In the genomic region with DNA sequence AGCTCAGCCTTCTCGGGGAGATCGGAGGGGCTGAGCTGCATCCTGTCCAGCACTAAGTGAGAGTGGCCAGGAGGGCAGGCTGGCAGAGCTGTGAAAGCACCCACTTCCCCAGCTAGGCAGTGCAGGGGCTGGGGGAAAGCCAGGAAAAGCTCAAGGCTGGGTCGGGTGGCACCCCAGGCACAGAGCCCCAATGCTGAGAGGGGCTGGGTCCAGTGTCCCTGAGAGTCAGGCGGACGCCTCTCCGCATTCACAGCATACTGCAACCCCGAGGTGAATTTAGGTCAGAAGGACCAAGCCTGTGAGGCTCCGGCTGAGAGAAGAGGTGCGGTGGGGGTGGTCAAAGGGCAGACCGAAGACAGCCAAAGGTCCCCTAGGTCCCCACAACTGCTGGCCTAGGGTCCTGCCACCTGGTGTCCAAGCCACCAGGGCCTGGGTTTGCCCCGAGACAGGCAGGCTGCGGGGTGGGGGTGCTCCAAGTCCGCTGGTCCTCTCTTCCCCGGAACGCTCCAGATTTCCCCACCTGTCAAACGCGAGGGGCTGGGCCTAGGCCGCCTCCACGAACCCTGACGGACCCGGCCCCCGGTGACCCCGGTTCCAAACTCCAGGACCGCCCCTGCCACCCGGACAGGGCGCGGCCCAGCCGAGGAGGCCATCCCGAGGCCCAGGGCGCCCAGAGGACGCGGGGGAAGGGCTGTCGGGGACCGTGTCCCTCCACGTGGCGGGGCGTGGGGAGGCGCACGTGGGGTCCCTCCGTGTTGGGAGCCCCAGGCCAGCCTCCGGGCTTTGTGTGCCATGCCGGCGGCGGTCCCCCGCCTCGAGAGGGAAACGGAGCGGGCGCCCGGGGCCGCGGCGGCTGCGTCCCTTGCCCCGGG, we compare ENCODE assay signal across 8 cellular contexts. TPM values are rescaled to one million over a fixed set of nuclear protein-coding genes. Genes with fewer than 3 reads are reported as not detected.
A peak's percentile ranks its signal among the peaks of the same experiment; 100 is the strongest.
DNase-seq lines count a peak whose midpoint lies in the region; ATAC-seq and TF ChIP-seq lines count a peak whose summit lies in the region.

No MANE protein-coding gene starts in this region.

- H3K4me3 ChIP-seq in Panc1 (ENCODE audit: low read depth in 2 of 2, low read length in 2 of 2) = peak overlapping the region; percentile 77 to 92
- H3K4me3 ChIP-seq in kidney epithelial cell (ENCODE audit: low read depth, low read length) = peak overlapping the region; percentile 93

- intact Hi-C loops in Panc1 (cut with micrococcal nuclease; ENCODE audit: unreplicated experiment) = no loop called here

- H3K9me3 ChIP-seq in Panc1 (ENCODE audit: control insufficient read depth, insufficient read depth, low read depth, low read length) = no peaks in the 10 kb centered on the region

- H3K36me3 Mint-ChIP-seq in brain = peaks cover 18% of the 10 kb centered on the region

- in situ Hi-C loops in Panc1 (cut with HindIII; ENCODE audit: low pct_unique_long_range_greater_than_20kb, low sequenced_read_pairs) = no loop called here

- DNase-seq in activated naive CD4-positive, alpha-beta T cell (lab: John Stamatoyannopoulos, UW) = peak in 3 of 4 experiments; percentile 19 to 47 (median 43)
- no peak for DNase-seq in activated naive CD4-positive, alpha-beta T cell treated with Interleukin-2 at 50 U/mL for 16 hours
- DNase-seq in Panc1 (ENCODE audit: low read depth, low spot score) (no peak), kidney epithelial cell (ENCODE audit: low read depth) (no peak), SIG-M5 (lab: John Stamatoyannopoulos, UW) (no peak)
- DNase-seq in stimulated activated CD8-positive, alpha-beta memory T cell treated with anti-CD3 and anti-CD28 coated beads, Interleukin-4, amount 100 ng/mL, for 24 hours (ENCODE audit: low read depth) = peak; percentile 30

- peak overlapping the region; percentile 85 for H3K27ac ChIP-seq in Panc1 (ENCODE audit: low read length)

- CTCF ChIA-PET in Panc1 (lab: Charles Lee) = no interaction called here

- peak overlapping the region; percentile 32 to 94 (median 82) for H3K27ac Mint-ChIP-seq in brain

- POLR2A ChIA-PET in Panc1 (lab: Charles Lee) = interaction anchor here (0.6 kb wide), 1 partner anchor 101 kb away, joined by 3 read pairs; no protein-coding TSS in a partner anchor

- peaks cover 3% of the 10 kb centered on the region; the same call in 1 of the 2 replicates for H3K36me3 ChIP-seq in Panc1 (ENCODE audit: control insufficient read depth, insufficient read depth, low read length)
- H3K36me3 ChIP-seq in kidney epithelial cell (ENCODE audit: control insufficient read depth, insufficient read depth, low read length) = no peaks in the 10 kb centered on the region

- H3K9me3 Mint-ChIP-seq in brain = no peaks in the 10 kb centered on the region

- H3K27me3 ChIP-seq in Panc1 (ENCODE audit: control insufficient read depth, insufficient read depth, low read length) = no peaks in the 10 kb centered on the region
- no peaks in the 10 kb centered on the region for H3K27me3 ChIP-seq in kidney epithelial cell (ENCODE audit: control insufficient read depth, insufficient read depth, low read length)

- H3K4me1 ChIP-seq in Panc1 (ENCODE audit: control insufficient read depth, insufficient read depth, low read length) = peaks cover 9% of the 10 kb centered on the region

- ATAC-seq in HG02885 (IDR thresholded peaks at IDR 0.05; ENCODE audit: poor library complexity, unreplicated experiment) (peak; percentile 8), Panc1 (peak; percentile 53)

- peaks cover 20% of the 10 kb centered on the region for H3K4me1 Mint-ChIP-seq in brain

- BruUV-seq in Panc1 (replicated peaks; lab: Mats Ljungman, UMichigan) = no TSS peak

- H3K4me3 Mint-ChIP-seq in brain = peak overlapping the region; percentile 89 to 93 (median 93)

- TF ChIP-seq CTCF in Panc1 (IDR thresholded peaks at IDR 0.05) (no peak), brain (conservative IDR thresholded peaks at IDR 0.05) (no peak), kidney epithelial cell (IDR thresholded peaks at IDR 0.05; ENCODE audit: insufficient read depth, low read length, poor library complexity, severe bottlenecking) (no peak)

- peaks cover 4% of the 10 kb centered on the region for H3K27me3 Mint-ChIP-seq in brain

RNA-seq across cellular contexts. Expression of gene CAMKK2, which starts 0.5 kb away (rescaled TPM):
- total RNA-seq in Panc1 (2021; ENCODE audit: unreplicated experiment) (37.8 TPM), kidney epithelial cell (25.6 and 25.8 TPM in 2 replicates)
- polyA plus RNA-seq in Panc1 (2012; ENCODE audit: insufficient read length) = 54.5 TPM
- 38.1 TPM for polyA plus RNA-seq in brain (ENCODE audit: insufficient read depth, low read depth, low replicate concordance)

RNA-seq across cellular contexts. Expression of gene ANAPC5, which starts 56.2 kb away (rescaled TPM):
- total RNA-seq in Panc1 (2021; ENCODE audit: unreplicated experiment) (101 TPM), kidney epithelial cell (86.2 and 90.8 TPM in 2 replicates)
- 99.2 TPM for polyA plus RNA-seq in Panc1 (2012; ENCODE audit: insufficient read length)
- 102 TPM for polyA plus RNA-seq in brain (ENCODE audit: insufficient read depth, low read depth, low replicate concordance)

Comparison
In these comparisons a context has a peak if more than half of its experiments do, and no peak if none do; other contexts are left out.
1. DNase-seq: peak in activated naive CD4-positive, alpha-beta T cell (3 of 4) and stimulated activated CD8-positive, alpha-beta memory T cell treated with anti-CD3 and anti-CD28 coated beads, Interleukin-4, amount 100 ng/mL, for 24 hours (single experiment); none in activated naive CD4-positive, alpha-beta T cell treated with Interleukin-2 at 50 U/mL for 16 hours (single experiment), Panc1 (single experiment), kidney epithelial cell (single experiment) and SIG-M5 (single experiment).